In the genomic region with DNA sequence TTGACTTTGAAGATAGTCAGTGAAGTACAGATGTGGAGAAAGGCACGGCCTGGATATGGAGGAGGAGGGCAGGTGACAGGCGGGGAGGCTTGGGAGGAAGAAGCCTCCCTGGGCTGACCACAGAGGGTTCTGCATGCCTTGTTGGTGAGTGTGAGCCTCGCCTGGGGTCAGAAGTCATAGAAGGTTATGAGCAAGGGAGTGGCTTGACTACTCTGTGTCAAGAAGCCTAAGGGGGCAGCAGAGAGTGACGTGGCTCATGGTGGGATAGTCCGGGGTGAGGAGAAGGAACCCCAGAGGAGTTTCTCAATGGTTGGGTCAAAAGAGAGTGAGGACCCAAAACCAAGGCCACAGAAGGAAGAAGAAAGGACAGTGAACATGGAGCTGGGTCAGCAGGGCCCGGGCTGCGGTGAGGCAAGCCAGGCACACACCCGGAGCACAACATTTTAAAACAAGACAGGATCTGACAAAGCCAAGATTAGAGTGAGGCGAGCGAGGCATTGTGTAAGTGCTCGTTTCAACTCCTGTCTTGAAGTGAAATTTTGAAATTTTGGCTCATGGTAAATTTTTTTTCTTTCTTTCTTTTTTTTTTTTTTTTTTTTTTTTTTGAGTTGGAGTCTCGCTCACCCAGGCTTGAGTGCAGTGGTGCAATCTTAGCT, we compare ENCODE assay signal across 10 cellular contexts. TPM values are rescaled to one million over a fixed set of nuclear protein-coding genes. Genes with fewer than 3 reads are reported as not detected.
DNase-seq lines count a peak whose midpoint lies in the region; TF ChIP-seq lines count a peak whose summit lies in the region.
"Had no signal": no experiment of that assay in that cellular context is flagged by ENCODE, and none has a peak within 500 bp of the region (broad histone marks: within the 10 kb centered on the region; RNA-seq: fewer than 3 reads in every experiment).

No MANE protein-coding gene starts in this region.

- no peaks in the 10 kb centered on the region for H3K36me3 ChIP-seq in osteoblast (ENCODE audit: insufficient read depth, low read length)

- H3K4me1 ChIP-seq in osteoblast (ENCODE audit: insufficient read depth, low read length), result peaks cover 5% of the 10 kb centered on the region

- no peak overlapping the region for H2AFZ ChIP-seq in osteoblast (ENCODE audit: low read length)

- H3K4me3 ChIP-seq in choroid plexus epithelial cell (ENCODE audit: low read depth, low read length) (no peak overlapping the region), osteoblast (ENCODE audit: insufficient read depth, low read length) (no peak overlapping the region)

- in situ Hi-C loops in GM13977 (cut with MboI; ENCODE audit: low pct_unique_long_range_greater_than_20kb, low sequenced_read_pairs, unreplicated experiment), result no loop called here

- no peak overlapping the region for H3K27ac ChIP-seq in osteoblast (ENCODE audit: low read depth, low read length)

- no peaks in the 10 kb centered on the region for H3K79me2 ChIP-seq in osteoblast (ENCODE audit: insufficient read depth, low read length)

- H3K27me3 ChIP-seq in osteoblast (ENCODE audit: insufficient read depth, low read length), result peaks cover 10% of the 10 kb centered on the region

- H3K9me3 ChIP-seq in osteoblast (ENCODE audit: low read depth, low read length), result no peaks in the 10 kb centered on the region

- DNase-seq in GM13977 (ENCODE audit: low spot score) (peak; percentile 12), M059J (ENCODE audit: low read depth) (peak; percentile 85), choroid plexus epithelial cell (ENCODE audit: low read depth) (peak; percentile 82), osteoblast (ENCODE audit: insufficient read length, low spot score, missing footprints) (peak; percentile 55), pons (ENCODE audit: low spot score) (no peak), COLO668 (lab: John Stamatoyannopoulos, UW; ENCODE audit: unreplicated experiment) (no peak), epidermal melanocyte (ENCODE audit: insufficient read length, low spot score) (no peak), medulla oblongata (ENCODE audit: extremely low spot score) (no peak)
- DNase-seq: activated CD4-positive, alpha-beta T cell treated with anti-CD3 and anti-CD28 coated beads for 48 hours; NCI-H82 had no signal

- no peak overlapping the region for H3K4me2 ChIP-seq in osteoblast (ENCODE audit: insufficient read depth, low read length)

- H4K20me1 ChIP-seq in osteoblast (ENCODE audit: insufficient read depth, low read length), result no peaks in the 10 kb centered on the region

- TF ChIP-seq CTCF in GM13977 (IDR thresholded peaks at IDR 0.05; ENCODE audit: extremely low read depth, insufficient read depth, missing control alignments) (no peak), choroid plexus epithelial cell (conservative IDR thresholded peaks at IDR 0.05; ENCODE audit: low read depth, low read length) (peak; percentile 29), osteoblast (IDR thresholded peaks at IDR 0.05; ENCODE audit: extremely low read depth, low read depth, low read length) (no peak)

RNA-seq across cellular contexts. Expression of a gene that starts 31.9 kb away (rescaled TPM):
- 4.5 and 7.2 TPM in 2 replicates for total RNA-seq in M059J (2014; rRNA removed; shearing (Covaris generic))
- under 0.01 TPM in 1 of 2 replicates, not detected in the other for total RNA-seq in osteoblast

Comparison
In these comparisons a context has a peak if more than half of its experiments do, and no peak if none do; other contexts are left out.
1. DNase-seq: peak in GM13977 (single experiment), M059J (single experiment), choroid plexus epithelial cell (single experiment) and osteoblast (single experiment); none in pons (single experiment), COLO668 (single experiment), epidermal melanocyte (single experiment) and medulla oblongata (single experiment).